ENCODE assay signal across 22 cellular contexts in the genomic region with DNA sequence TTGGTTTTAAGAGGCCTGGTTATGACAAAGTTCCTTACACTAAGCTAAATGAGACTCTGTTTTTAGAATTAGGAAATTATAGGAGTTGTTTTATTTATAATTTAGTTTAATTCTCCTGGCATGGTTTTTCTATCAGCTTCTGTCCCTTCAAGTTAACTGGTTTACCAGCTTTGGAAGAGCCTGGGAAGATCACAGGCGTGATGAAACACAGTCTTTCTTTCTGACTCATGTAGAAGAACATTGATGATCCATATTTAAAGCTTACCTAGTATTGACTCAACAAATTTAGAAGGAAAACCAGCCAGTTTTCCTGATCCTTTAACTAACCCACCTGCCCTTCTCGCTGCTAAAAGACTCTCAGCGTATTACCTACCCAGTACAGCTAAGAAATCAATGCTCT.
DNase-seq lines count a peak whose midpoint lies in the region; ATAC-seq and TF ChIP-seq lines count a peak whose summit lies in the region.
"Had no signal": no experiment of that assay in that cellular context is flagged by ENCODE, and none has a peak within 500 bp of the region (broad histone marks: within the 10 kb centered on the region; RNA-seq: fewer than 3 reads in every experiment).

No MANE protein-coding gene starts in this region.

- no peak for TF ChIP-seq EP300 in esophagus muscularis mucosa (IDR thresholded peaks at IDR 0.05)

- H2AFZ ChIP-seq in ACC112 (ENCODE audit: low read length, unreplicated experiment), result no peak overlapping the region
- no peak overlapping the region for H2AFZ ChIP-seq in PC-3 (ENCODE audit: low read length)
- H2AFZ ChIP-seq: parathyroid adenoma had no signal

- DNase-seq in PC-3, result peak; percentile 78
- DNase-seq in esophagus muscularis mucosa (ENCODE audit: extremely low spot score), result no peak
- DNase-seq in HAP-1 (ENCODE audit: low spot score in 2 of 2), result no peak
- DNase-seq in gastrocnemius medialis, result no peak
- DNase-seq in T-helper 17 cell, result no peak
- DNase-seq: esophagus squamous epithelium; HFFc6; hippocampal formation; mesendoderm; natural killer cell; NCI-H1105 treated with DMSO at 0.1 percent for 48 hours; NCI-H2107; NCI-H510A treated with DMSO at 0.1 percent for 48 hours; stimulated activated CD4-positive, alpha-beta T cell treated with anti-CD3 and anti-CD28 coated beads, Interleukin-2, amount 100 ng/mL, for 48 hours; stimulated activated naive CD8-positive, alpha-beta T cell treated with anti-CD3 and anti-CD28 coated beads, Interleukin-15, amount 100 ng/mL, for 72 hours had no signal

- H3F3A ChIP-seq in PC-3 (ENCODE audit: low read length, unreplicated experiment), result peaks cover 6% of the 10 kb centered on the region

- peaks cover 4% of the 10 kb centered on the region for H3K36me3 Mint-ChIP-seq in T-helper 17 cell (ENCODE audit: low read depth)
- H3K36me3 Mint-ChIP-seq: natural killer cell had no signal

- H3K4me2 ChIP-seq in PC-3 (ENCODE audit: low read length), result peak overlapping the region; percentile 28
- H3K4me2 ChIP-seq: BLaER1 treated with 17β-estradiol and CSF1 and Interleukin-3, amounts not matched to agents 10 nM and 100 nM had no signal

- POLR2A ChIA-PET in PC-3 (lab: Charles Lee; ENCODE audit: unreplicated experiment), result no interaction called here

- H3K4me1 ChIP-seq in ACC112 (ENCODE audit: control insufficient read depth, insufficient read depth, low read length, unreplicated experiment) (peaks cover 46% of the 10 kb centered on the region), PC-3 (ENCODE audit: insufficient read depth, low read length) (peaks cover 62% of the 10 kb centered on the region), esophagus muscularis mucosa (peaks cover 28 to 61% (median 54%) of the 10 kb centered on the region in 4 donors), muscle layer of duodenum (ENCODE audit: control insufficient read depth in 1 of 2, insufficient read depth in 2 of 2, low read length in 2 of 2) (peaks cover 26 to 31% of the 10 kb centered on the region in 2 donors), HAP-1 (peaks cover 14% of the 10 kb centered on the region), gastrocnemius medialis (peaks cover 13 to 41% of the 10 kb centered on the region in 2 donors)
- H3K4me1 ChIP-seq: BLaER1 treated with 17β-estradiol and CSF1 and Interleukin-3, amounts not matched to agents 10 nM and 100 nM had no signal

- no peaks in the 10 kb centered on the region for H4K20me1 ChIP-seq in PC-3 (ENCODE audit: low read length)
- H4K20me1 ChIP-seq: BLaER1 treated with 17β-estradiol and CSF1 and Interleukin-3, amounts not matched to agents 10 nM and 100 nM had no signal

- ATAC-seq in PC-3 (no peak), gastrocnemius medialis (no peak), HG03045 (IDR thresholded peaks at IDR 0.05; ENCODE audit: unreplicated experiment) (no peak), T-helper 17 cell (no peak)
- ATAC-seq: natural killer cell; stimulated activated naive CD8-positive, alpha-beta T cell treated with anti-CD3 and anti-CD28 coated beads, Interleukin-15, amount 100 ng/mL, for 72 hours had no signal

- CTCF ChIA-PET in PC-3 (lab: Charles Lee), result interaction anchor here (0.6 kb wide), 1 partner anchor 156 kb away, joined by 3 read pairs; no protein-coding TSS in a partner anchor

- no peaks in the 10 kb centered on the region for H3K79me2 ChIP-seq in ACC112 (ENCODE audit: control insufficient read depth, insufficient read depth, low read length, unreplicated experiment)
- H3K79me2 ChIP-seq in PC-3 (ENCODE audit: low read length), result no peaks in the 10 kb centered on the region
- H3K79me2 ChIP-seq: parathyroid adenoma had no signal

- no peaks in the 10 kb centered on the region for H3K9me3 ChIP-seq in PC-3 (ENCODE audit: low read length)
- no peaks in the 10 kb centered on the region for H3K9me3 ChIP-seq in esophagus muscularis mucosa
- no peaks in the 10 kb centered on the region for H3K9me3 ChIP-seq in muscle layer of duodenum (ENCODE audit: control insufficient read depth in 1 of 2, low read length in 2 of 2)
- H3K9me3 ChIP-seq in HAP-1, result no peaks in the 10 kb centered on the region
- H3K9me3 ChIP-seq in gastrocnemius medialis, result no peaks in the 10 kb centered on the region
- no peaks in the 10 kb centered on the region for H3K9me3 ChIP-seq in T-helper 17 cell (ENCODE audit: control insufficient read depth, low read length, poor library complexity, severe bottlenecking)
- H3K9me3 ChIP-seq: BLaER1 treated with 17β-estradiol and CSF1 and Interleukin-3, amounts not matched to agents 10 nM and 100 nM; esophagus squamous epithelium had no signal

- 91% methylated on average over 3 of the region's 3 CpGs for WGBS in esophagus muscularis mucosa

- no peak overlapping the region for H3K4me3 ChIP-seq in ACC112 (ENCODE audit: low read depth, low read length)
- H3K4me3 ChIP-seq in PC-3 (ENCODE audit: low read length), result no peak overlapping the region
- no peak overlapping the region for H3K4me3 ChIP-seq in esophagus muscularis mucosa
- no peak overlapping the region for H3K4me3 ChIP-seq in muscle layer of duodenum (ENCODE audit: low read depth in 1 of 2, low read length in 2 of 2)
- no peak overlapping the region for H3K4me3 ChIP-seq in HAP-1
- H3K4me3 ChIP-seq in gastrocnemius medialis, result no peak overlapping the region
- H3K4me3 ChIP-seq: BLaER1 treated with 17β-estradiol and CSF1 and Interleukin-3, amounts not matched to agents 10 nM and 100 nM; esophagus squamous epithelium; skin epidermis had no signal

- peak overlapping the region; percentile 38 for H3K9ac ChIP-seq in PC-3 (ENCODE audit: low read length)
- H3K9ac ChIP-seq: BLaER1 treated with 17β-estradiol and CSF1 and Interleukin-3, amounts not matched to agents 10 nM and 100 nM; parathyroid adenoma had no signal

- H3K27ac ChIP-seq in ACC112 (ENCODE audit: low read depth, low read length), result peak overlapping the region; percentile 35
- H3K27ac ChIP-seq in PC-3 (ENCODE audit: low read length), result peak overlapping the region; percentile 70
- H3K27ac ChIP-seq in esophagus muscularis mucosa (replicated peaks in 1 of 4), result peak overlapping the region; percentile 21 to 86 (median 83)
- peak overlapping the region; percentile 87 for H3K27ac ChIP-seq in muscle layer of duodenum (ENCODE audit: low read length)
- no peak overlapping the region for H3K27ac ChIP-seq in gastrocnemius medialis
- H3K27ac ChIP-seq: BLaER1 treated with 17β-estradiol and CSF1 and Interleukin-3, amounts not matched to agents 10 nM and 100 nM had no signal

- no peaks in the 10 kb centered on the region for H3K27me3 Mint-ChIP-seq in T-helper 17 cell
- H3K27me3 Mint-ChIP-seq: stimulated activated naive CD8-positive, alpha-beta T cell treated with anti-CD3 and anti-CD28 coated beads, Interleukin-15, amount 100 ng/mL, for 72 hours; type B pancreatic cell had no signal

- H3K9me2 ChIP-seq in PC-3 (replicated peaks; ENCODE audit: low read length), result no peaks in the 10 kb centered on the region

- no TSS peak for BruUV-seq in PC-3 (replicated peaks; lab: Mats Ljungman, UMichigan)

- H3K36me3 ChIP-seq in ACC112 (ENCODE audit: insufficient read depth, low read length) (no peaks in the 10 kb centered on the region), PC-3 (ENCODE audit: low read depth, low read length) (0 out of 2 replicates have a peak, but pooled peaks cover 3% of the 10 kb centered on the region), esophagus muscularis mucosa (no peaks in the 10 kb centered on the region), muscle layer of duodenum (ENCODE audit: control insufficient read depth in 1 of 2, insufficient read depth in 2 of 2, low read length in 2 of 2) (peaks cover 0 to 7% of the 10 kb centered on the region in 2 donors), HAP-1 (replicated peaks) (no peaks in the 10 kb centered on the region), gastrocnemius medialis (no peaks in the 10 kb centered on the region)

- no peak for TF ChIP-seq CTCF in PC-3 (conservative IDR thresholded peaks at IDR 0.05; ENCODE audit: low read depth, low read length)
- TF ChIP-seq CTCF in esophagus muscularis mucosa (IDR thresholded peaks at IDR 0.05), result no peak
- no peak for TF ChIP-seq CTCF in gastrocnemius medialis (IDR thresholded peaks at IDR 0.05 in 4 of 5, conservative IDR thresholded peaks at IDR 0.05 in 1 of 5)

- H3K4me1 Mint-ChIP-seq in T-helper 17 cell, result peaks cover 10% of the 10 kb centered on the region

- H3K27me3 ChIP-seq in ACC112 (ENCODE audit: insufficient read depth, low read length), result no peaks in the 10 kb centered on the region
- no peaks in the 10 kb centered on the region for H3K27me3 ChIP-seq in PC-3 (ENCODE audit: low read length)
- no peaks in the 10 kb centered on the region for H3K27me3 ChIP-seq in esophagus muscularis mucosa
- no peaks in the 10 kb centered on the region for H3K27me3 ChIP-seq in muscle layer of duodenum (ENCODE audit: low read depth, low read length)
- H3K27me3 ChIP-seq in HAP-1 (ENCODE audit: low read depth), result no peaks in the 10 kb centered on the region
- no peaks in the 10 kb centered on the region for H3K27me3 ChIP-seq in gastrocnemius medialis
- H3K27me3 ChIP-seq: BLaER1 treated with 17β-estradiol and CSF1 and Interleukin-3, amounts not matched to agents 10 nM and 100 nM; esophagus squamous epithelium had no signal

- TF ChIP-seq POLR2A in esophagus muscularis mucosa (IDR thresholded peaks at IDR 0.05; ENCODE audit: low read depth), result no peak
- TF ChIP-seq POLR2A in gastrocnemius medialis (IDR thresholded peaks at IDR 0.05), result no peak

- in situ Hi-C loops in HAP-1 (cut with MboI; ENCODE audit: low sequenced_read_pairs), result no loop called here
- in situ Hi-C loops in gastrocnemius medialis (cut with MboI; ENCODE audit: low sequenced_read_pairs in 4 of 4), result no loop called here

- no peak overlapping the region for H3K4me3 Mint-ChIP-seq in T-helper 17 cell
- H3K4me3 Mint-ChIP-seq: HFFc6; natural killer cell; stimulated activated naive CD8-positive, alpha-beta T cell treated with anti-CD3 and anti-CD28 coated beads, Interleukin-15, amount 100 ng/mL, for 72 hours had no signal

- H3K27ac Mint-ChIP-seq in T-helper 17 cell, result no peak overlapping the region
- H3K27ac Mint-ChIP-seq: HFFc6, natural killer cell had no signal

- intact Hi-C loops in PC-3 (cut with micrococcal nuclease) (no loop called here), esophagus muscularis mucosa (cut with DNase I) (no loop called here), gastrocnemius medialis (cut with DNase I; ENCODE audit: low total_unique reads) (no loop called here)

Comparison
In these comparisons a context has a peak if more than half of its experiments do, and no peak if none do; other contexts are left out.
1. H3K27ac ChIP-seq: peak in ACC112 (single experiment), PC-3 (single experiment), esophagus muscularis mucosa (4 of 4) and muscle layer of duodenum (single experiment); none in gastrocnemius medialis (0 of 4).